In genomic region chr5:43295202-43295601, GRCh38 we compare ENCODE assay signal across 21 cellular contexts.
"Had no signal": no experiment of that assay in that cellular context is flagged by ENCODE, and none has a peak within 500 bp of the region (broad histone marks: within the 10 kb centered on the region; RNA-seq: fewer than 3 reads in every experiment).

No MANE protein-coding gene starts in this region.

- H3K9me3 Mint-ChIP-seq: naive B cell, nephron had no signal

- H3K27me3 ChIP-seq: heart left ventricle, stomach, transverse colon had no signal

- H3K9ac ChIP-seq: parathyroid adenoma had no signal

- H3K4me1 ChIP-seq: parathyroid adenoma, prostate gland, transverse colon had no signal

- DNase-seq: effector memory CD4-positive, alpha-beta T cell; heart left ventricle; hippocampal formation; left colon; left ventricle myocardium superior; mesenchymal stem cell; naive B cell; small intestine; stimulated activated CD4-positive, alpha-beta T cell treated with anti-CD3 and anti-CD28 coated beads, Interleukin-12 subunit alpha, Interleukin-12 subunit beta, amount 100 ng/mL, for 4 hours; stimulated activated naive CD4-positive, alpha-beta T cell; stomach; substantia nigra; transverse colon had no signal

- H3K9me3 ChIP-seq: heart left ventricle, prostate gland, stomach, thoracic aorta, transverse colon had no signal

- H3K27ac ChIP-seq: heart left ventricle, parathyroid adenoma, prostate gland, stomach, thoracic aorta, transverse colon had no signal

- H3K4me3 Mint-ChIP-seq: nephron had no signal

- FAIRE-seq: endometrium, frontal cortex, small intestine had no signal

- H3K27me3 Mint-ChIP-seq: naive B cell had no signal

- H2AFZ ChIP-seq: parathyroid adenoma had no signal

- ATAC-seq: esophagus mucosa, heart left ventricle, left colon, left ventricle myocardium superior had no signal

- H3K4me3 ChIP-seq: heart left ventricle, lung, prostate gland, stomach, thoracic aorta, transverse colon had no signal

- H3K27ac Mint-ChIP-seq: nephron had no signal
